In genomic region chr22:41285441-41285819, GRCh38 we compare ENCODE assay signal across 8 cellular contexts.
DNase-seq lines count a peak whose midpoint lies in the region; ATAC-seq lines count a peak whose summit lies in the region.

No MANE protein-coding gene starts in this region.

- H3K9me3 ChIP-seq in endocrine pancreas (ENCODE audit: control insufficient read depth, low read length): no peaks in the 10 kb centered on the region

- peak; percentile 90 for DNase-seq in ELF-1 (ENCODE audit: low read depth, low spot score)
- DNase-seq in NCI-H226: peak; percentile 81
- peak; percentile 69 to 82 (median 78) for DNase-seq in activated CD8-positive, alpha-beta memory T cell treated with anti-CD3 and anti-CD28 coated beads for 48 hours (ENCODE audit: low read depth in 2 of 3, low spot score in 2 of 3)
- DNase-seq in middle frontal gyrus (ENCODE audit: extremely low spot score, low spot score): peak; percentile 45
- peak; percentile 89 to 90 for DNase-seq in stimulated activated CD8-positive, alpha-beta memory T cell treated with anti-CD3 and anti-CD28 coated beads, Interleukin-15, amount 100 ng/mL, for 48 hours (ENCODE audit: low read depth in 2 of 2)

- H3K27me3 ChIP-seq in endocrine pancreas (ENCODE audit: control insufficient read depth, insufficient read depth, low read length): no peaks in the 10 kb centered on the region

- H3K4me3 ChIP-seq in endocrine pancreas (ENCODE audit: control insufficient read depth, insufficient read depth, low read length): peak overlapping the region; percentile 73

- peak; percentile 16 for ATAC-seq in HG02759 (IDR thresholded peaks at IDR 0.05; ENCODE audit: unreplicated experiment)
- ATAC-seq in HG03175 (IDR thresholded peaks at IDR 0.05; ENCODE audit: unreplicated experiment): no peak

- H3K36me3 ChIP-seq in endocrine pancreas (ENCODE audit: control insufficient read depth, insufficient read depth, low read length): no peaks in the 10 kb centered on the region

- H3K9ac ChIP-seq in endocrine pancreas (ENCODE audit: control insufficient read depth, insufficient read depth, low read length): peak overlapping the region; percentile 96

- no peaks in the 10 kb centered on the region for H3K4me1 ChIP-seq in endocrine pancreas (ENCODE audit: control insufficient read depth, insufficient read depth, low read length)
